Comparison of ENCODE assay signal across 24 cellular contexts in the genomic region with DNA sequence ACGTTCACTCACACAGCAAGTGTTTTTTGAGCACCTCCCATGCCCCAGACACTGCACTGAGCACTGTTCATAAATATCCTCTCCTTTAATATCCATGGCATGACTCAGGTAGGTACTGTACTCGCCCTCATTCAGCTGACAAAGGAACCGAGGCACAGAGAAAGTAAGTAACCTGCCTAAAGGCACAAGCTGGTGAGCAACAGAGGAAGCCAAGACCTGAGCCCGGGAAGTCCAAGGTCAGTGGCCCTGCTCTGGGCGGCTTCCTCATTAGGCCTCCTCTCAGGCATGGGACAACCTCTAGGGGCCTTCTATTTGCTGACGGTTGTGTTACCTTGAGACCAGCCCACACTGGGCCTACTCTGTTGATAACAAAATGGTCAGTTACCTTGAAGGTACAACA.
"Had no signal": no experiment of that assay in that cellular context is flagged by ENCODE, and none has a peak within 500 bp of the region (broad histone marks: within the 10 kb centered on the region; RNA-seq: fewer than 3 reads in every experiment).

No MANE protein-coding gene starts in this region.

- H3K27me3 Mint-ChIP-seq: activated CD4-positive, alpha-beta memory T cell treated with anti-CD3 and anti-CD28 coated beads, Interleukin-2, amount 10 ng/mL, durations not matched to agents 7 days and 5 days; activated naive CD8-positive, alpha-beta T cell treated with anti-CD3 and anti-CD28 coated beads for 36 hours; naive B cell; progenitor cell of endocrine pancreas; T-helper 17 cell had no signal

- DNase-seq: activated CD4-positive, alpha-beta memory T cell treated with anti-CD3 and anti-CD28 coated beads, Interleukin-2, amount 10 ng/mL, durations not matched to agents 7 days and 5 days; activated CD4-positive, alpha-beta T cell treated with anti-CD3 and anti-CD28 coated beads for 4 hours; activated CD4-positive, CD25-positive, alpha-beta regulatory T cell; activated naive CD8-positive, alpha-beta T cell treated with anti-CD3 and anti-CD28 coated beads for 36 hours; activated T-cell treated with anti-CD3 and anti-CD28 coated beads, Interleukin-2, amount 50 U/mL, for 48 hours; amniotic stem cell; cerebellar nuclear complex; immature natural killer cell; kidney glomerular epithelial cell; left lung; naive B cell; retina; stimulated activated CD4-positive, alpha-beta T cell treated with anti-CD3 and anti-CD28 coated beads, Interleukin-4, amount 100 ng/mL, for 1 hour; stimulated activated naive CD8-positive, alpha-beta T cell treated with anti-CD3 and anti-CD28 coated beads, Interleukin-15, Interleukin-2, amounts not matched to agents 100 U/mL and 50 U/mL, for 24 hours; SW 1271; T-helper 17 cell; thyroid gland; upper lobe of right lung had no signal

- H3K4me3 Mint-ChIP-seq: activated CD4-positive, alpha-beta memory T cell treated with anti-CD3 and anti-CD28 coated beads, Interleukin-2, amount 10 ng/mL, durations not matched to agents 7 days and 5 days; activated naive CD8-positive, alpha-beta T cell treated with anti-CD3 and anti-CD28 coated beads for 36 hours; immature natural killer cell; naive B cell; T-helper 17 cell had no signal

- H3K36me3 ChIP-seq: left lung, thyroid gland, upper lobe of right lung had no signal

- ATAC-seq: left lung; stimulated activated naive CD8-positive, alpha-beta T cell treated with anti-CD3 and anti-CD28 coated beads, Interleukin-15, Interleukin-2, amounts not matched to agents 100 U/mL and 50 U/mL, for 24 hours; T-helper 17 cell; upper lobe of right lung had no signal

- H3K4me1 Mint-ChIP-seq: immature natural killer cell had no signal

- H3K27me3 ChIP-seq: hepatocyte, left lung, thyroid gland, upper lobe of right lung had no signal

- H3K9me3 ChIP-seq: left lung, thyroid gland, upper lobe of right lung had no signal

- H3K27ac ChIP-seq: coronary artery, epithelial cell of prostate, hepatocyte, left lung, SK-N-MC, thyroid gland, upper lobe of right lung had no signal

- H3K9me3 Mint-ChIP-seq: activated CD4-positive, alpha-beta memory T cell treated with anti-CD3 and anti-CD28 coated beads, Interleukin-2, amount 10 ng/mL, durations not matched to agents 7 days and 5 days; activated naive CD8-positive, alpha-beta T cell treated with anti-CD3 and anti-CD28 coated beads for 36 hours; immature natural killer cell; naive B cell had no signal

- H3K27ac Mint-ChIP-seq: activated CD4-positive, alpha-beta memory T cell treated with anti-CD3 and anti-CD28 coated beads, Interleukin-2, amount 10 ng/mL, durations not matched to agents 7 days and 5 days; activated naive CD8-positive, alpha-beta T cell treated with anti-CD3 and anti-CD28 coated beads for 36 hours; immature natural killer cell; progenitor cell of endocrine pancreas; T-helper 17 cell had no signal

- H3K4me1 ChIP-seq: left lung, thyroid gland, upper lobe of right lung had no signal

- H3K36me3 Mint-ChIP-seq: immature natural killer cell, naive B cell had no signal

- H3K4me3 ChIP-seq: coronary artery, hepatocyte, left lung, lung, SK-N-MC, thyroid gland, upper lobe of right lung had no signal
